Comparison of ENCODE assay signal across 15 cellular contexts in genomic region chr1:205824180-205824579, GRCh38. TPM values are rescaled to one million over a fixed set of nuclear protein-coding genes. Genes with fewer than 3 reads are reported as not detected.
DNase-seq lines count a peak whose midpoint lies in the region; ATAC-seq and TF ChIP-seq lines count a peak whose summit lies in the region.
"Had no signal": no experiment of that assay in that cellular context is flagged by ENCODE, and none has a peak within 500 bp of the region (broad histone marks: within the 10 kb centered on the region; RNA-seq: fewer than 3 reads in every experiment).

No MANE protein-coding gene starts in this region.

- POLR2A ChIA-PET in activated CD8-positive, alpha-beta T cell treated with anti-CD3 and anti-CD28 coated beads for 36 hours (lab: Charles Lee), result no interaction called here
- POLR2A ChIA-PET in activated CD8-positive, alpha-beta T cell treated with anti-CD3 and anti-CD28 coated beads, Interleukin-2, amount 10 ng/mL, durations not matched to agents 7 days and 5 days (lab: Charles Lee), result no interaction called here

- peaks cover 18% of the 10 kb centered on the region for H3K4me1 Mint-ChIP-seq in activated CD8-positive, alpha-beta T cell treated with anti-CD3 and anti-CD28 coated beads for 36 hours (ENCODE audit: low read depth)
- H3K4me1 Mint-ChIP-seq in activated CD8-positive, alpha-beta T cell treated with anti-CD3 and anti-CD28 coated beads, Interleukin-2, amount 10 ng/mL, durations not matched to agents 7 days and 5 days (ENCODE audit: low read depth), result peaks cover 9% of the 10 kb centered on the region

- CTCF ChIA-PET in activated CD8-positive, alpha-beta T cell treated with anti-CD3 and anti-CD28 coated beads for 36 hours (lab: Charles Lee), result interaction anchor here (1.1 to 1.4 kb wide), 2 partner anchors 32 to 113 kb away, joined by 3 to 5 read pairs; no protein-coding TSS in a partner anchor
- CTCF ChIA-PET in activated CD8-positive, alpha-beta T cell treated with anti-CD3 and anti-CD28 coated beads, Interleukin-2, amount 10 ng/mL, durations not matched to agents 7 days and 5 days (lab: Charles Lee), result interaction anchor here (1.1 to 1.2 kb wide), 3 partner anchors 9 to 153 kb away, joined by 3 to 5 read pairs (median 4); no protein-coding TSS in a partner anchor

- H3K36me3 ChIP-seq in Karpas-422 (ENCODE audit: insufficient read depth, low read length) (no peaks in the 10 kb centered on the region), SU-DHL-6 (ENCODE audit: low read length) (no peaks in the 10 kb centered on the region), adrenal gland (replicated peaks in 1 of 2) (no peaks in the 10 kb centered on the region), Peyer's patch (no peaks in the 10 kb centered on the region)

- H3K9me3 ChIP-seq in Karpas-422 (ENCODE audit: low read length), result peaks cover 8% of the 10 kb centered on the region; the same call in 1 of the 2 replicates
- H3K9me3 ChIP-seq in SU-DHL-6 (ENCODE audit: insufficient read depth, low read length), result no peaks in the 10 kb centered on the region
- H3K9me3 ChIP-seq in adrenal gland (replicated peaks in 1 of 3), result no peaks in the 10 kb centered on the region
- no peaks in the 10 kb centered on the region for H3K9me3 ChIP-seq in Peyer's patch

- H3K4me2 ChIP-seq in Karpas-422 (ENCODE audit: low read depth, low read length, poor library complexity, severe bottlenecking) (no peak overlapping the region), SU-DHL-6 (ENCODE audit: low read depth, low read length, poor library complexity, severe bottlenecking) (peak overlapping the region; percentile 78)

- no peak for TF ChIP-seq CTCF in activated CD8-positive, alpha-beta T cell treated with anti-CD3 and anti-CD28 coated beads for 36 hours (IDR thresholded peaks at IDR 0.05)
- TF ChIP-seq CTCF in SU-DHL-6 (IDR thresholded peaks at IDR 0.05; ENCODE audit: insufficient read depth, low read length, poor library complexity, severe bottlenecking) (no peak), adrenal gland (IDR thresholded peaks at IDR 0.05) (no peak), Peyer's patch (IDR thresholded peaks at IDR 0.05) (no peak)

- H3K27ac ChIP-seq in Karpas-422 (ENCODE audit: low read length) (no peak overlapping the region), SU-DHL-6 (ENCODE audit: low read depth, low read length) (peak overlapping the region; percentile 92), adrenal gland (no peak overlapping the region), Peyer's patch (no peak overlapping the region)

- WGBS in adrenal gland, 4 donors, result 94 to 100% (median 96%) methylated on average over 4 to 5 of the region's 5 CpGs

- H3K9me2 ChIP-seq in Karpas-422 (replicated peaks; ENCODE audit: insufficient read depth, low read length), result no peaks in the 10 kb centered on the region
- no peaks in the 10 kb centered on the region for H3K9me2 ChIP-seq in SU-DHL-6 (replicated peaks; ENCODE audit: insufficient read depth, low read length)

- H3K27me3 ChIP-seq in Karpas-422 (ENCODE audit: low read length) (peaks cover 4% of the 10 kb centered on the region; the same call in 1 of the 2 replicates), SU-DHL-6 (ENCODE audit: low read length) (no peaks in the 10 kb centered on the region), adrenal gland (no peaks in the 10 kb centered on the region), Peyer's patch (no peaks in the 10 kb centered on the region)

- H3K9ac ChIP-seq in Karpas-422 (ENCODE audit: low read length) (no peak overlapping the region), SU-DHL-6 (ENCODE audit: low read length) (peak overlapping the region; percentile 23; the same call in 1 of the 2 replicates)

- peaks cover 4% of the 10 kb centered on the region for H3K9me3 Mint-ChIP-seq in activated CD8-positive, alpha-beta T cell treated with anti-CD3 and anti-CD28 coated beads for 36 hours
- H3K9me3 Mint-ChIP-seq in activated CD8-positive, alpha-beta T cell treated with anti-CD3 and anti-CD28 coated beads, Interleukin-2, amount 10 ng/mL, durations not matched to agents 7 days and 5 days (ENCODE audit: insufficient read depth), result peaks cover 3% of the 10 kb centered on the region

- H3K4me1 ChIP-seq in Karpas-422 (ENCODE audit: low read length), result peaks cover 18% of the 10 kb centered on the region
- no peaks in the 10 kb centered on the region for H3K4me1 ChIP-seq in adrenal gland (replicated peaks in 1 of 2)
- no peaks in the 10 kb centered on the region for H3K4me1 ChIP-seq in Peyer's patch

- TF ChIP-seq POLR2A in adrenal gland (IDR thresholded peaks at IDR 0.05) (no peak), Peyer's patch (IDR thresholded peaks at IDR 0.05) (no peak)

- no peak overlapping the region for H3K4me3 Mint-ChIP-seq in activated CD8-positive, alpha-beta T cell treated with anti-CD3 and anti-CD28 coated beads for 36 hours
- H3K4me3 Mint-ChIP-seq in activated CD8-positive, alpha-beta T cell treated with anti-CD3 and anti-CD28 coated beads, Interleukin-2, amount 10 ng/mL, durations not matched to agents 7 days and 5 days, result no peak overlapping the region
- H3K4me3 Mint-ChIP-seq: CD8-positive, alpha-beta T cell; H9 had no signal

- H3K36me3 Mint-ChIP-seq in activated CD8-positive, alpha-beta T cell treated with anti-CD3 and anti-CD28 coated beads for 36 hours (ENCODE audit: low read depth), result peaks cover 3% of the 10 kb centered on the region
- H3K36me3 Mint-ChIP-seq in activated CD8-positive, alpha-beta T cell treated with anti-CD3 and anti-CD28 coated beads, Interleukin-2, amount 10 ng/mL, durations not matched to agents 7 days and 5 days (ENCODE audit: low read depth), result peaks cover 4% of the 10 kb centered on the region

- DNase-seq in activated CD8-positive, alpha-beta T cell treated with anti-CD3 and anti-CD28 coated beads for 36 hours, result no peak
- DNase-seq in activated CD8-positive, alpha-beta T cell treated with anti-CD3 and anti-CD28 coated beads, Interleukin-2, amount 10 ng/mL, durations not matched to agents 7 days and 5 days, result no peak
- DNase-seq in Karpas-422, result peak; percentile 41
- DNase-seq in stimulated activated naive CD8-positive, alpha-beta T cell treated with anti-CD3 and anti-CD28 coated beads, Interleukin-15, Interleukin-2, amounts not matched to agents 100 U/mL and 50 U/mL, for 24 hours, result no peak
- DNase-seq in adrenal gland, result no peak
- DNase-seq in G401 (ENCODE audit: low spot score), result no peak
- no peak for DNase-seq in Peyer's patch
- DNase-seq: CD8-positive, alpha-beta T cell; H9; NCI-H2029; NCI-H2171 treated with DMSO at 0.1 percent for 48 hours; NCI-H510A; SHP77 treated with DMSO at 0.1 percent for 48 hours had no signal

- H3K27me3 Mint-ChIP-seq in activated CD8-positive, alpha-beta T cell treated with anti-CD3 and anti-CD28 coated beads for 36 hours, result no peaks in the 10 kb centered on the region
- peaks cover 12% of the 10 kb centered on the region for H3K27me3 Mint-ChIP-seq in activated CD8-positive, alpha-beta T cell treated with anti-CD3 and anti-CD28 coated beads, Interleukin-2, amount 10 ng/mL, durations not matched to agents 7 days and 5 days (ENCODE audit: low read depth)

- intact Hi-C loops in activated CD8-positive, alpha-beta T cell treated with anti-CD3 and anti-CD28 coated beads for 36 hours (cut with micrococcal nuclease), result no loop called here
- intact Hi-C loops in adrenal gland (cut with DNase I), result no loop called here

- H2AFZ ChIP-seq in Karpas-422 (ENCODE audit: low read length) (no peak overlapping the region), SU-DHL-6 (ENCODE audit: low read depth, low read length, severe bottlenecking) (no peak overlapping the region)

- H3K4me3 ChIP-seq in Karpas-422 (ENCODE audit: low read length) (no peak overlapping the region), SU-DHL-6 (ENCODE audit: insufficient read depth, low read length, poor library complexity, severe bottlenecking) (peak overlapping the region; percentile 42), adrenal gland (no peak overlapping the region), Peyer's patch (no peak overlapping the region)

- no peak overlapping the region for H3K27ac Mint-ChIP-seq in activated CD8-positive, alpha-beta T cell treated with anti-CD3 and anti-CD28 coated beads for 36 hours
- H3K27ac Mint-ChIP-seq in activated CD8-positive, alpha-beta T cell treated with anti-CD3 and anti-CD28 coated beads, Interleukin-2, amount 10 ng/mL, durations not matched to agents 7 days and 5 days, result no peak overlapping the region
- H3K27ac Mint-ChIP-seq: CD8-positive, alpha-beta T cell; H9 had no signal

- peak; percentile 13 for ATAC-seq in activated CD8-positive, alpha-beta T cell treated with anti-CD3 and anti-CD28 coated beads for 36 hours
- no peak for ATAC-seq in activated CD8-positive, alpha-beta T cell treated with anti-CD3 and anti-CD28 coated beads, Interleukin-2, amount 10 ng/mL, durations not matched to agents 7 days and 5 days
- peak; percentile 38 for ATAC-seq in stimulated activated naive CD8-positive, alpha-beta T cell treated with anti-CD3 and anti-CD28 coated beads, Interleukin-15, Interleukin-2, amounts not matched to agents 100 U/mL and 50 U/mL, for 24 hours
- ATAC-seq: CD8-positive, alpha-beta T cell had no signal

- no peaks in the 10 kb centered on the region for H3K79me2 ChIP-seq in Karpas-422 (ENCODE audit: low read length)
- no peaks in the 10 kb centered on the region for H3K79me2 ChIP-seq in SU-DHL-6 (ENCODE audit: insufficient read depth, low read length)

- H4K20me1 ChIP-seq in Karpas-422 (ENCODE audit: insufficient read depth, low read depth, low read length) (no peaks in the 10 kb centered on the region), SU-DHL-6 (ENCODE audit: low read depth, low read length) (no peaks in the 10 kb centered on the region)

- in situ Hi-C loops in G401 (cut with HindIII; ENCODE audit: low sequenced_read_pairs), result no loop called here

- peaks cover 16% of the 10 kb centered on the region for H3F3A ChIP-seq in SU-DHL-6 (ENCODE audit: insufficient read depth)

RNA-seq across cellular contexts. Expression of gene SLC41A1, which starts 11.2 kb away (rescaled TPM):
- 10 to 100 TPM; 33.6 to 35.3 TPM for total RNA-seq in activated CD8-positive, alpha-beta T cell treated with anti-CD3 and anti-CD28 coated beads for 36 hours
- 10 to 100 TPM in 1 of 2 experiments, 1 to 10 TPM in 1; 8.9 to 10.1 TPM for total RNA-seq in activated CD8-positive, alpha-beta T cell treated with anti-CD3 and anti-CD28 coated beads, Interleukin-2, amount 10 ng/mL, durations not matched to agents 7 days and 5 days
- 5.1 and 8.7 TPM in 2 replicates for total RNA-seq in Karpas-422 (2014; rRNA removed; shearing (Covaris generic); ENCODE audit: low replicate concordance)
- total RNA-seq in adrenal gland (100 to 1,000 TPM in 1 of 8 donors, 10 to 100 TPM in 7; 21.3 to 127 (median 37.2) TPM), Peyer's patch (10 to 100 TPM in 1 of 4 donors, 1 to 10 TPM in 3; 4.0 to 21.5 (median 6.8) TPM)
- 100 to 1,000 TPM in 1 of 3 donors, 10 to 100 TPM in 1, 1 to 10 TPM in 1; 8.9 to 143 (median 11.1) TPM for polyA plus RNA-seq in adrenal gland
- 9.1 and 17.8 TPM in 2 replicates for total RNA-seq in G401 (2014; rRNA removed; shearing (Covaris generic))

RNA-seq across cellular contexts. Expression of gene PM20D1, which starts 25.8 kb away (rescaled TPM):
- total RNA-seq in activated CD8-positive, alpha-beta T cell treated with anti-CD3 and anti-CD28 coated beads for 36 hours, result under 1 TPM; 0.22 to 0.29 TPM
- under 1 TPM; 0.16 to 0.55 TPM for total RNA-seq in activated CD8-positive, alpha-beta T cell treated with anti-CD3 and anti-CD28 coated beads, Interleukin-2, amount 10 ng/mL, durations not matched to agents 7 days and 5 days
- total RNA-seq in Karpas-422 (2014; rRNA removed; shearing (Covaris generic); ENCODE audit: low replicate concordance), result 0.11 TPM in 1 of 2 replicates, not detected in the other
- total RNA-seq in adrenal gland (under 1 TPM in 5 of 8 donors, not detected in 3; 0.38 to 0.64 (median 0.52) TPM), Peyer's patch (not detected)
- 1 to 10 TPM in 1 of 3 donors, under 1 TPM in 2; 0.07 to 1.8 (median 0.48) TPM for polyA plus RNA-seq in adrenal gland
- not detected in 2 replicates for total RNA-seq in G401 (2014; rRNA removed; shearing (Covaris generic))
- total RNA-seq: A673, H9 had no signal

RNA-seq across cellular contexts. Expression of gene RAB29, which starts 48.9 kb away (rescaled TPM):
- 10 to 100 TPM; 20.1 to 22.5 TPM for total RNA-seq in activated CD8-positive, alpha-beta T cell treated with anti-CD3 and anti-CD28 coated beads for 36 hours
- 10 to 100 TPM; 42.5 to 42.7 TPM for total RNA-seq in activated CD8-positive, alpha-beta T cell treated with anti-CD3 and anti-CD28 coated beads, Interleukin-2, amount 10 ng/mL, durations not matched to agents 7 days and 5 days
- total RNA-seq in Karpas-422 (2014; rRNA removed; shearing (Covaris generic); ENCODE audit: low replicate concordance), result 3.1 and 3.6 TPM in 2 replicates
- 10 to 100 TPM; 22.6 to 52.2 (median 30.9) TPM for total RNA-seq in adrenal gland
- 10 to 100 TPM in 2 of 3 donors, 1 to 10 TPM in 1; 4.2 to 16.2 (median 15.9) TPM for polyA plus RNA-seq in adrenal gland
- total RNA-seq in G401 (2014; rRNA removed; shearing (Covaris generic)), result 6.8 and 8.9 TPM in 2 replicates
- 10 to 100 TPM in 3 of 4 donors, 1 to 10 TPM in 1; 8.3 to 96.6 (median 22.0) TPM for total RNA-seq in Peyer's patch
